1 cellular context compared by ENCODE assay signal in the genomic region with DNA sequence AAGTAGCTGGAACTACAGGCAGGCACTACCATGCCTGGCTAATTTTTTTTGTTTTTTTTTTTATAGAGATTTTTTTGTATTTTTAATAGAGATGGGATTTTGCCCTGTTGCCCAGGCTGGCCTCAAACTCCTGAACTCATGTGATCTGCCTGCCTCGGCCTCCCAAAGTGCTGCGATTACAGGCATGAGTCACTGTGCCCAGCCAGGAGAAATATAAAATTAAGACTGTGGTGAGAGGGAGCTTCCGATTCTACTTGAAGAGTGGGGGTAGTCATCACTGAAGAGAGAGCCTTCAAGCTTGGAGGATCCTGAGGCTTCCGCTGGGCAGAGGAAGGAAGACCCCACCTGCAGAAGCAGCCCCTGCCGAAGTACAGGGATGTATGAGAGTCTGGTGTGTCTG.
TF ChIP-seq lines count a peak whose summit lies in the region.

No MANE protein-coding gene starts in this region.

TF ChIP-seq in SK-N-SH treated with all-trans-retinoic acid at 6 μM for 48 hours, 23 proteins besides CTCF, POLR2A, EP300 and RAD21 (continued from another document):
- no peak for TF ChIP-seq PPARA (CRISPR knock-in tag; IDR thresholded peaks at IDR 0.05; ENCODE audit: borderline replicate concordance)
- no peak for TF ChIP-seq ZC3H10 (CRISPR knock-in tag; IDR thresholded peaks at IDR 0.05)
- no peak for TF ChIP-seq ZFP3 (CRISPR knock-in tag; IDR thresholded peaks at IDR 0.05)
- no peak for TF ChIP-seq TOX (CRISPR knock-in tag; IDR thresholded peaks at IDR 0.05; ENCODE audit: borderline replicate concordance)
